Comparison of ENCODE assay signal across 2 cellular contexts in the genomic region with DNA sequence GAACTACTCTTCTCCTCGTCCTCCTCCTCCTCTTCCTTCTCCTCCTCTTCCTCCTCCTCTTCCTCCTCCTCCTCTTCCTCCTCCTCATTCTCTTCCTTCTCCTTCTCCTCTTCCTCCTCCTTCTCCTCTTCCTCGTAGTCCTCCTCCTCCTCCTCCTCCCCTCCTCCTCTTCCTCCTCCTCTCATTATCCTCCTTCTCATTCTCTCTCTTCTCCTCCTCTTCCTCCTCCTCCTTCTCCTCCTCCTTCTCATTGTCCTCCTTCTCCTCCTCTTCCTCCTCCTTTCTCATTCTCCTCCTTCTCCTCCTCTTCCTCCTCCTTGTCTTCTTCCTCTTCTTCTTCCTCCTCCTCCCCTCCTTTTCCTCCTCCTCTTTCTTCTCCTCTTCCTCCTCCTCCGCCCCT.
A peak's percentile ranks its signal among the peaks of the same experiment; 100 is the strongest.
TF ChIP-seq lines count a peak whose summit lies in the region.

No MANE protein-coding gene starts in this region.

TF ChIP-seq in HepG2, 621 proteins besides CTCF, POLR2A, EP300 and RAD21:
- TF ChIP-seq PCBP2 (optimal IDR thresholded peaks at IDR 0.05; ENCODE audit: low read depth, low read length, poor library complexity, severe bottlenecking) (peak; percentile 32), ZNF761 (CRISPR knock-in tag; conservative IDR thresholded peaks at IDR 0.05) (no peak), KDM1A (CRISPR knock-in tag; IDR thresholded peaks at IDR 0.05) (no peak)

TF ChIP-seq in H1, 55 proteins besides CTCF, POLR2A, EP300 and RAD21:
- TF ChIP-seq ASH2L (IDR thresholded peaks at IDR 0.05; ENCODE audit: low read length) = no peak
- TF ChIP-seq CHD7 (IDR thresholded peaks at IDR 0.05; ENCODE audit: insufficient replicate concordance, low read length) = no peak
- TF ChIP-seq CBX5 (IDR thresholded peaks at IDR 0.05; ENCODE audit: low read depth, low read length) = no peak
- TF ChIP-seq TAF1 (IDR thresholded peaks at IDR 0.05; ENCODE audit: low read depth, low read length) = no peak
- TF ChIP-seq KDM4A (IDR thresholded peaks at IDR 0.05; ENCODE audit: low read depth, low read length, severe bottlenecking) = no peak
- TF ChIP-seq CHD1 (IDR thresholded peaks at IDR 0.05; ENCODE audit: low read depth, low read length) = no peak
- TF ChIP-seq, protein P1, sequence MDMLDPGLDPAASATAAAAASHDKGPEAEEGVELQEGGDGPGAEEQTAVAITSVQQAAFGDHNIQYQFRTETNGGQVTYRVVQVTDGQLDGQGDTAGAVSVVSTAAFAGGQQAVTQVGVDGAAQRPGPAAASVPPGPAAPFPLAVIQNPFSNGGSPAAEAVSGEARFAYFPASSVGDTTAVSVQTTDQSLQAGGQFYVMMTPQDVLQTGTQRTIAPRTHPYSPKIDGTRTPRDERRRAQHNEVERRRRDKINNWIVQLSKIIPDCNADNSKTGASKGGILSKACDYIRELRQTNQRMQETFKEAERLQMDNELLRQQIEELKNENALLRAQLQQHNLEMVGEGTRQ (IDR thresholded peaks at IDR 0.05; ENCODE audit: low read length) = no peak
- no peak for TF ChIP-seq CHD2 (IDR thresholded peaks at IDR 0.05; ENCODE audit: low read length)
- TF ChIP-seq CEBPB (IDR thresholded peaks at IDR 0.05; ENCODE audit: low read depth, low read length) = no peak
- no peak for TF ChIP-seq YY1 (IDR thresholded peaks at IDR 0.05; ENCODE audit: low read depth, low read length)
- TF ChIP-seq SIX5 (IDR thresholded peaks at IDR 0.05; ENCODE audit: low read depth, low read length) = no peak
- no peak for TF ChIP-seq TEAD4 (IDR thresholded peaks at IDR 0.05; ENCODE audit: low read depth, low read length)
- TF ChIP-seq NRF1 (IDR thresholded peaks at IDR 0.05; ENCODE audit: low read depth, low read length) = no peak
- TF ChIP-seq HDAC6 (IDR thresholded peaks at IDR 0.05; ENCODE audit: low read depth, low read length) = no peak
- TF ChIP-seq POLR2AphosphoS5 (IDR thresholded peaks at IDR 0.05; ENCODE audit: low read depth, low read length) = no peak
- TF ChIP-seq E2F6 (IDR thresholded peaks at IDR 0.05) = no peak
- TF ChIP-seq BRCA1 (IDR thresholded peaks at IDR 0.05; ENCODE audit: low read depth, low read length) = no peak
